Comparison of ENCODE assay signal across 27 cellular contexts in the genomic region with DNA sequence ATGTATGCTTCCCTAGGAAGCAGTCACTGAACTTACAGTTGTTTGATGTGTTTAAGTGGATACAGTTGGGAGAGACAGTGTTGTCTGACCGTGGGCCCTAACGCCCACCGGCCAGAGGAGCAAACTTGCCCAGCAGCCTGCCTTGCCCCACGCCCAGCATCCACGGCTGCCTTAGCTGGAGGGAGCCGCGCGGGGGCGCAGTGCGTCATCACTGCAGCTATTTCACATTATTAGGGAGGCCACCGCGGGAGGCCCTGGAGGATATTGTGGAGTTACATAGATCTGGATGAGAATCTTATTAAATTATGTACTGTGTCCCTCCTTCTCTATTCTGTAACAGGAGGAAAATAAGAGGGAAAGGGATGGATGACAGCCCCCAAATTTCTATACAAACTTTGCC.
DNase-seq lines count a peak whose midpoint lies in the region; ATAC-seq lines count a peak whose summit lies in the region.
"Had no signal": no experiment of that assay in that cellular context is flagged by ENCODE, and none has a peak within 500 bp of the region (broad histone marks: within the 10 kb centered on the region; RNA-seq: fewer than 3 reads in every experiment).

No MANE protein-coding gene starts in this region.

- no peak overlapping the region for H3K4me3 ChIP-seq in SJCRH30
- H3K4me3 ChIP-seq: Peyer's patch, sigmoid colon, tibial artery had no signal

- H3K36me3 ChIP-seq in SJCRH30: no peaks in the 10 kb centered on the region
- H3K36me3 ChIP-seq: Peyer's patch, sigmoid colon, tibial artery had no signal

- ATAC-seq in HG03469 (IDR thresholded peaks at IDR 0.05; ENCODE audit: unreplicated experiment) (no peak), HG03175 (IDR thresholded peaks at IDR 0.05; ENCODE audit: unreplicated experiment) (no peak), HG03520 (IDR thresholded peaks at IDR 0.05; ENCODE audit: unreplicated experiment) (no peak)
- ATAC-seq: esophagus mucosa; natural killer cell; stimulated activated naive CD8-positive, alpha-beta T cell treated with anti-CD3 and anti-CD28 coated beads, Interleukin-15, amount 100 ng/mL, for 72 hours had no signal

- DNase-seq in NCI-H82 (lab: John Stamatoyannopoulos, UW) (peak; percentile 43), NCI-H82 treated with DMSO at 0.1 percent for 48 hours (lab: John Stamatoyannopoulos, UW; ENCODE audit: unreplicated experiment) (no peak), SJCRH30 (no peak), iPS-NIHi7 (ENCODE audit: extremely low spot score) (peak; percentile 47), NCI-H226 (no peak)
- DNase-seq: 8988T; activated CD8-positive, alpha-beta memory T cell treated with anti-CD3 and anti-CD28 coated beads for 24 hours; activated T-cell treated with anti-CD3 and anti-CD28 coated beads, Interleukin-2, amount 50 U/mL, for 1 hour; CD8-positive, alpha-beta memory T cell; effector memory CD4-positive, alpha-beta T cell; foreskin melanocyte; hippocampal formation; Kasumi-1; natural killer cell; NCI-H1092 treated with DMSO at 0.1 percent for 48 hours; NCI-H2029; NCI-H446; Peyer's patch; sigmoid colon; stimulated activated CD4-positive, alpha-beta T cell treated with anti-CD3 and anti-CD28 coated beads, Interleukin-15, amount 100 ng/mL, for 24 hours; stimulated activated naive CD8-positive, alpha-beta T cell treated with anti-CD3 and anti-CD28 coated beads, Interleukin-15, amount 100 ng/mL, for 72 hours; tibial artery had no signal

- peaks cover 12% of the 10 kb centered on the region for H3K4me1 ChIP-seq in SJCRH30
- H3K4me1 ChIP-seq: parathyroid adenoma, Peyer's patch, sigmoid colon, tibial artery had no signal

- H3K9me3 ChIP-seq in SJCRH30 (replicated peaks): no peaks in the 10 kb centered on the region
- H3K9me3 ChIP-seq: Peyer's patch, sigmoid colon, tibial artery had no signal

- H3K27ac ChIP-seq in SJCRH30: peak overlapping the region; percentile 29; the same call in 1 of the 2 replicates
- H3K27ac ChIP-seq: parathyroid adenoma, Peyer's patch, sigmoid colon, tibial artery had no signal

- H3K27me3 ChIP-seq in SJCRH30: no peaks in the 10 kb centered on the region
- H3K27me3 ChIP-seq: Peyer's patch, sigmoid colon, tibial artery had no signal

Comparison
In these comparisons a context has a peak if more than half of its experiments do, and no peak if none do; other contexts are left out.
1. DNase-seq: peak in NCI-H82 (single experiment) and iPS-NIHi7 (single experiment); none in NCI-H82 treated with DMSO at 0.1 percent for 48 hours (single experiment), SJCRH30 (0 of 2) and NCI-H226 (single experiment).